Comparison of ENCODE assay signal across 8 cellular contexts in the genomic region with DNA sequence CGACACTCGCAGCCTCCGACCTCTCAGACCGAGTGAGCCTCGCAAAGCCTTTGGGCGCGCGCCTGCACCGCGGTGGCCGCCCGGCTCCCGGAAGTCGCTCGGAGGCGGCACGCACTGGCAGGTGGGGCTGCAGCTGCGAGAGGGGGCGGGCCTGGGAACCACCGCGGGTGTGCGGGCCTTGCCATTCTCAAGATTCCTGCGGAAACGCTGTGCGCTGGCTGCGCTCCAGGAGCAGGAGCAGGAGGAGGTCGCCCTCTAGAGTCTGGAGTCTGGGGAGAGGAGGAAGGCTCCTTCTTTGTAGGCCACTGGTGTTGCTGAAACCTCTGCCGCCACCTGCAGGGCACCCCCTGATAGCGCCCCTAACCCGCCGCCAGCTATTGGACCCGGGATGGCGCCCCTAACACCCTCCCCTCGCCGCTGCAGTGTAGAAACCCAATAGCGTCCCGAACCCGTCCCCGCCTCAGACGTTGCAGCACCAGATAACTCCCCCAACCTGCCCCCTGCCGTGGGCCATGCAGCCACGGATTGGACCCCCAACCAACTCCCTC.
A peak's percentile ranks its signal among the peaks of the same experiment; 100 is the strongest.
DNase-seq lines count a peak whose midpoint lies in the region; ATAC-seq and TF ChIP-seq lines count a peak whose summit lies in the region.
"Not testable (repeated sequence)": the region's sequence is repeated elsewhere in the genome, so short reads cannot be mapped to it uniquely, and the experiment has no call there.

No MANE protein-coding gene starts in this region.

- not testable (repeated sequence) for H3K9me3 Mint-ChIP-seq in effector memory CD8-positive, alpha-beta T cell

- peak; percentile 95 for ATAC-seq in GM21381 (IDR thresholded peaks at IDR 0.05; ENCODE audit: unreplicated experiment)
- peak; percentile 96 for ATAC-seq in HG03457 (IDR thresholded peaks at IDR 0.05; ENCODE audit: unreplicated experiment)
- ATAC-seq in effector memory CD8-positive, alpha-beta T cell (replicated peaks) = peak; percentile 88
- ATAC-seq in mucosa of descending colon = peak; percentile 98

- DNase-seq in DMS114 treated with DMSO at 0.1 percent for 48 hours (lab: John Stamatoyannopoulos, UW; ENCODE audit: unreplicated experiment) (peak; percentile 19), NCI-H69 (lab: John Stamatoyannopoulos, UW) (peak; percentile 47), mucosa of descending colon (peak; percentile 74 to 82 (median 80))
- DNase-seq in activated CD8-positive, alpha-beta memory T cell treated with anti-CD3 and anti-CD28 coated beads, Interleukin-2, amount 50 U/mL, for 1 hour (ENCODE audit: extremely low read depth) = peak; percentile 16
- DNase-seq in effector memory CD8-positive, alpha-beta T cell = peak; percentile 40 to 74 (median 54)
- peak; percentile 70 for DNase-seq in stimulated activated CD8-positive, alpha-beta memory T cell treated with anti-CD3 and anti-CD28 coated beads, Interleukin-4, amount 100 ng/mL, for 48 hours

- peak overlapping the region; percentile 88 to 89 for H3K4me3 Mint-ChIP-seq in effector memory CD8-positive, alpha-beta T cell

- H3K27me3 Mint-ChIP-seq in effector memory CD8-positive, alpha-beta T cell = not testable (repeated sequence)

- not testable (repeated sequence) for H3K36me3 ChIP-seq in mucosa of descending colon (ENCODE audit: low read depth)

- intact Hi-C loops in mucosa of descending colon (cut with DNase I, micrococcal nuclease) = not testable (repeated sequence)

- TF ChIP-seq CTCF in mucosa of descending colon (IDR thresholded peaks at IDR 0.05) = not testable (repeated sequence)

- not testable (repeated sequence) for H3K4me3 ChIP-seq in mucosa of descending colon

- H3K4me1 Mint-ChIP-seq in effector memory CD8-positive, alpha-beta T cell (ENCODE audit: low read depth in 2 of 2) = not testable (repeated sequence)

- H3K4me1 ChIP-seq in mucosa of descending colon (ENCODE audit: low read depth) = not testable (repeated sequence)

- peak overlapping the region; percentile 92 to 95 for H3K27ac Mint-ChIP-seq in effector memory CD8-positive, alpha-beta T cell

- not testable (repeated sequence) for H3K9me3 ChIP-seq in mucosa of descending colon

- not testable (repeated sequence) for H3K36me3 Mint-ChIP-seq in effector memory CD8-positive, alpha-beta T cell (ENCODE audit: insufficient read depth)

Comparison
In these comparisons a context has a peak if more than half of its experiments do, and no peak if none do; other contexts are left out.
1. DNase-seq: peak in every context shown above with its lines; median percentile 80 in mucosa of descending colon; 70 in stimulated activated CD8-positive, alpha-beta memory T cell treated with anti-CD3 and anti-CD28 coated beads, Interleukin-4, amount 100 ng/mL, for 48 hours; 54 in effector memory CD8-positive, alpha-beta T cell; 47 in NCI-H69; 19 in DMS114 treated with DMSO at 0.1 percent for 48 hours; 16 in activated CD8-positive, alpha-beta memory T cell treated with anti-CD3 and anti-CD28 coated beads, Interleukin-2, amount 50 U/mL, for 1 hour.